Comparison of ENCODE assay signal across 1 cellular context in the genomic region with DNA sequence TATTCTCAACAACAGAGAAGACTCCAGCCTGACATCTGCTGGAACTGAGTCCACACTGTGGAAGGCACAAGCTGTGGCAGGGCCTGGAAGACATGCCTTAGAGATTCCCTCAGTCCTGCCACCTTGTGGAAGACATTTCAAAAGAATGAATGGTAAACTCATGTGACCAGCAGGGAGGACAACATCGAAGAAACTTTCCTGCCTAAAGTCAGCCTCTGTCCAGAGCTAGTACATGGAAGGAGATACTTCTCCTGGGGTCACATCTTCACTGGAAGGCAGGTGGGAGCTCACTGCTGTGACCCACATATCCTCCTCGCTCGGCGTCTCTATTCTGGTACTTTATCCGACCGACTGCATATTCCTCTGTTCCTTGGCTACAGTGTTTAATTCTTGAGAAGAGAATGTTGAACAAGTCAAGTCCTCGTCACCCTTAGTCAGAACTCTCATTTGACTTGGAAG.
TF ChIP-seq lines count a peak whose summit lies in the region.

No MANE protein-coding gene starts in this region.

TF ChIP-seq in WTC11, 78 proteins besides CTCF, POLR2A, EP300 and RAD21 (continued from another document):
- TF ChIP-seq, protein P1, sequence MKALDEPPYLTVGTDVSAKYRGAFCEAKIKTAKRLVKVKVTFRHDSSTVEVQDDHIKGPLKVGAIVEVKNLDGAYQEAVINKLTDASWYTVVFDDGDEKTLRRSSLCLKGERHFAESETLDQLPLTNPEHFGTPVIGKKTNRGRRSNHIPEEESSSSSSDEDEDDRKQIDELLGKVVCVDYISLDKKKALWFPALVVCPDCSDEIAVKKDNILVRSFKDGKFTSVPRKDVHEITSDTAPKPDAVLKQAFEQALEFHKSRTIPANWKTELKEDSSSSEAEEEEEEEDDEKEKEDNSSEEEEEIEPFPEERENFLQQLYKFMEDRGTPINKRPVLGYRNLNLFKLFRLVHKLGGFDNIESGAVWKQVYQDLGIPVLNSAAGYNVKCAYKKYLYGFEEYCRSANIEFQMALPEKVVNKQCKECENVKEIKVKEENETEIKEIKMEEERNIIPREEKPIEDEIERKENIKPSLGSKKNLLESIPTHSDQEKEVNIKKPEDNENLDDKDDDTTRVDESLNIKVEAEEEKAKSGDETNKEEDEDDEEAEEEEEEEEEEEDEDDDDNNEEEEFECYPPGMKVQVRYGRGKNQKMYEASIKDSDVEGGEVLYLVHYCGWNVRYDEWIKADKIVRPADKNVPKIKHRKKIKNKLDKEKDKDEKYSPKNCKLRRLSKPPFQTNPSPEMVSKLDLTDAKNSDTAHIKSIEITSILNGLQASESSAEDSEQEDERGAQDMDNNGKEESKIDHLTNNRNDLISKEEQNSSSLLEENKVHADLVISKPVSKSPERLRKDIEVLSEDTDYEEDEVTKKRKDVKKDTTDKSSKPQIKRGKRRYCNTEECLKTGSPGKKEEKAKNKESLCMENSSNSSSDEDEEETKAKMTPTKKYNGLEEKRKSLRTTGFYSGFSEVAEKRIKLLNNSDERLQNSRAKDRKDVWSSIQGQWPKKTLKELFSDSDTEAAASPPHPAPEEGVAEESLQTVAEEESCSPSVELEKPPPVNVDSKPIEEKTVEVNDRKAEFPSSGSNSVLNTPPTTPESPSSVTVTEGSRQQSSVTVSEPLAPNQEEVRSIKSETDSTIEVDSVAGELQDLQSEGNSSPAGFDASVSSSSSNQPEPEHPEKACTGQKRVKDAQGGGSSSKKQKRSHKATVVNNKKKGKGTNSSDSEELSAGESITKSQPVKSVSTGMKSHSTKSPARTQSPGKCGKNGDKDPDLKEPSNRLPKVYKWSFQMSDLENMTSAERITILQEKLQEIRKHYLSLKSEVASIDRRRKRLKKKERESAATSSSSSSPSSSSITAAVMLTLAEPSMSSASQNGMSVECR (CRISPR knock-in tag; IDR thresholded peaks at IDR 0.05; ENCODE audit: borderline replicate concordance) = no peak
- peak; percentile 67 for TF ChIP-seq USF2 (CRISPR knock-in tag; IDR thresholded peaks at IDR 0.05)
- no peak for TF ChIP-seq GABPB1 (CRISPR knock-in tag; IDR thresholded peaks at IDR 0.05)
- TF ChIP-seq TP53 (CRISPR knock-in tag; IDR thresholded peaks at IDR 0.05) = no peak
- no peak for TF ChIP-seq ZNF138 (CRISPR knock-in tag; conservative IDR thresholded peaks at IDR 0.05)
- no peak for TF ChIP-seq MXD4 (CRISPR knock-in tag; IDR thresholded peaks at IDR 0.05; ENCODE audit: borderline replicate concordance)
